Comparison of ENCODE assay signal across 16 cellular contexts in the genomic region with DNA sequence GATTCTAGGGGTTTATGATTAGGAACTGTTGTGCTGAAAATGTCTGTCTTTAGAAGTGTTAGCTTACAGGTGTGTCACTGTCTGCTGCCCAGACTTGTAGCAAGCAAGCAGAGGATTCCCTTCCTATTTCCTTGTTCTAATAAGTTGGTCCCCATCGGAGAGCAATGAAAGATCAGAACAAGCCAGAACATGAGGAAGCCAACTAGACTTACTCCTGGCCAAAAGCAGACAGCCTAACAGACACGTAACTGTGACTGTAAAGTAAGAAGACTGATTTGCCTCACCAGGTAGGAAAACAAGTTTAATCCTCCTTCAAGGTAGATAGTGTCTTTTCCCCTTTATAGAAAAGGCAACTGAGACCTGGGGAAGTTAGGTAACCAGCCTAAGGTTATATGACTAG.
"Had no signal": no experiment of that assay in that cellular context is flagged by ENCODE, and none has a peak within 500 bp of the region (broad histone marks: within the 10 kb centered on the region; RNA-seq: fewer than 3 reads in every experiment).

No MANE protein-coding gene starts in this region.

- H3K36me3 ChIP-seq: lower lobe of right lung, right atrium auricular region had no signal

- ATAC-seq: activated CD4-positive, alpha-beta T cell treated with anti-CD3 and anti-CD28 coated beads for 36 hours; activated T-cell treated with anti-CD3 and anti-CD28 coated beads, Interleukin-2, amount 50 U/mL, for 72 hours; lower lobe of right lung; naive thymus-derived CD4-positive, alpha-beta T cell; stimulated activated memory B cell treated with anti-CD40 and anti-IgM and Interleukin-4, amounts not matched to agents 10 μg/mL and 1 μg/mL and 100 μg/mL, for 72 hours had no signal

- H3K9me3 ChIP-seq: lower lobe of right lung, neutrophil, right atrium auricular region, spleen, tibial nerve had no signal

- H3K9me3 Mint-ChIP-seq: activated CD4-positive, alpha-beta memory T cell treated with anti-CD3 and anti-CD28 coated beads, Interleukin-2, amount 10 ng/mL, durations not matched to agents 7 days and 5 days; activated T-cell treated with anti-CD3 and anti-CD28 coated beads, Interleukin-2, amount 50 U/mL, for 72 hours; naive thymus-derived CD4-positive, alpha-beta T cell; stimulated activated memory B cell treated with anti-CD40 and anti-IgM and Interleukin-4, amounts not matched to agents 10 μg/mL and 1 μg/mL and 100 μg/mL, for 72 hours had no signal

- H3K27me3 Mint-ChIP-seq: activated CD4-positive, alpha-beta memory T cell treated with anti-CD3 and anti-CD28 coated beads, Interleukin-2, amount 10 ng/mL, durations not matched to agents 7 days and 5 days; activated CD4-positive, alpha-beta T cell treated with anti-CD3 and anti-CD28 coated beads for 36 hours; naive thymus-derived CD4-positive, alpha-beta T cell; stimulated activated memory B cell treated with anti-CD40 and anti-IgM and Interleukin-4, amounts not matched to agents 10 μg/mL and 1 μg/mL and 100 μg/mL, for 72 hours had no signal

- H3K27ac Mint-ChIP-seq: activated CD4-positive, alpha-beta memory T cell treated with anti-CD3 and anti-CD28 coated beads, Interleukin-2, amount 10 ng/mL, durations not matched to agents 7 days and 5 days; activated CD4-positive, alpha-beta T cell treated with anti-CD3 and anti-CD28 coated beads for 36 hours; activated T-cell treated with anti-CD3 and anti-CD28 coated beads, Interleukin-2, amount 50 U/mL, for 72 hours; stimulated activated memory B cell treated with anti-CD40 and anti-IgM and Interleukin-4, amounts not matched to agents 10 μg/mL and 1 μg/mL and 100 μg/mL, for 72 hours had no signal

- H3K27ac ChIP-seq: lower lobe of right lung, neutrophil, right atrium auricular region, spleen, tibial nerve had no signal

- DNase-seq: activated CD4-positive, alpha-beta memory T cell treated with anti-CD3 and anti-CD28 coated beads, Interleukin-2, amount 10 ng/mL, durations not matched to agents 7 days and 5 days; activated CD4-positive, alpha-beta T cell treated with anti-CD3 and anti-CD28 coated beads for 36 hours; activated gamma-delta T cell treated with Interleukin-2 at 50 U/mL for 16 hours; activated T-cell treated with anti-CD3 and anti-CD28 coated beads, Interleukin-2, amount 50 U/mL, for 72 hours; aorta; hippocampal formation; lower lobe of right lung; naive thymus-derived CD4-positive, alpha-beta T cell; posterior cingulate gyrus; spleen; stimulated activated CD4-positive, alpha-beta T cell treated with anti-CD3 and anti-CD28 coated beads, Interleukin-1b, Interleukin-23, amount 100 ng/mL, for 48 hours; T-helper 9 cell had no signal

- H3K27me3 ChIP-seq: neutrophil, right atrium auricular region, spleen, tibial nerve had no signal

- H3K4me3 Mint-ChIP-seq: activated CD4-positive, alpha-beta memory T cell treated with anti-CD3 and anti-CD28 coated beads, Interleukin-2, amount 10 ng/mL, durations not matched to agents 7 days and 5 days; activated CD4-positive, alpha-beta T cell treated with anti-CD3 and anti-CD28 coated beads for 36 hours; activated T-cell treated with anti-CD3 and anti-CD28 coated beads, Interleukin-2, amount 50 U/mL, for 72 hours; naive thymus-derived CD4-positive, alpha-beta T cell; stimulated activated memory B cell treated with anti-CD40 and anti-IgM and Interleukin-4, amounts not matched to agents 10 μg/mL and 1 μg/mL and 100 μg/mL, for 72 hours had no signal

- H3K4me3 ChIP-seq: lower lobe of right lung, right atrium auricular region, spleen, tibial nerve had no signal
